ENCODE assay signal across 8 cellular contexts in genomic region chr9:126327016-126327749, GRCh38. TPM values are rescaled to one million over a fixed set of nuclear protein-coding genes. Genes with fewer than 3 reads are reported as not detected.
DNase-seq lines count a peak whose midpoint lies in the region; ATAC-seq and TF ChIP-seq lines count a peak whose summit lies in the region.

No MANE protein-coding gene starts in this region.

- H3K9me3 ChIP-seq in effector memory CD4-positive, alpha-beta T cell (ENCODE audit: control insufficient read depth, low read length) = no peaks in the 10 kb centered on the region
- peaks cover 0 to 15% (median 0%) of the 10 kb centered on the region in 4 donors for H3K9me3 ChIP-seq in tibial nerve

- H3K36me3 ChIP-seq in effector memory CD4-positive, alpha-beta T cell (ENCODE audit: control insufficient read depth, insufficient read depth, low read length) = no peaks in the 10 kb centered on the region
- H3K36me3 ChIP-seq in tibial nerve = no peaks in the 10 kb centered on the region

- no peak for TF ChIP-seq EP300 in tibial nerve (IDR thresholded peaks at IDR 0.05)

- peak overlapping the region; percentile 49 for H3K4me3 ChIP-seq in effector memory CD4-positive, alpha-beta T cell (ENCODE audit: insufficient read depth, low read depth, low read length, poor library complexity, severe bottlenecking)
- peak overlapping the region; percentile 55 to 82 (median 68) for H3K4me3 ChIP-seq in tibial nerve

- H3K27ac Mint-ChIP-seq in T-helper 2 cell treated with Interferon-gamma antibody and Interleukin-4, amounts not matched to agents 5 μg/mL and 100 μg/mL, for 36 hours = no peak overlapping the region
- H3K27ac Mint-ChIP-seq in WTC11 = no peak overlapping the region

- no peak for TF ChIP-seq POLR2A in tibial nerve (IDR thresholded peaks at IDR 0.05)

- no peak for DNase-seq in T-helper 2 cell treated with Interferon-gamma antibody and Interleukin-4, amounts not matched to agents 5 μg/mL and 100 μg/mL, for 36 hours (ENCODE audit: low spot score)
- DNase-seq in T-helper 2 cell (no peak), WTC11 (ENCODE audit: low spot score) (peak; percentile 32), midbrain (lab: John Stamatoyannopoulos, UW) (peak; percentile 51), tibial nerve (ENCODE audit: low spot score in 2 of 2) (no peak), UCSD-AML1 (lab: John Stamatoyannopoulos, UW; ENCODE audit: unreplicated experiment) (no peak), NCI-H2196 (lab: John Stamatoyannopoulos, UW; ENCODE audit: unreplicated experiment) (no peak)
- DNase-seq in effector memory CD4-positive, alpha-beta T cell = peak in 1 of 3 donors; percentile 3

- H3K27me3 ChIP-seq in effector memory CD4-positive, alpha-beta T cell (replicated peaks; ENCODE audit: control insufficient read depth, insufficient read depth, low read length, poor library complexity, severe bottlenecking) = no peaks in the 10 kb centered on the region
- no peaks in the 10 kb centered on the region for H3K27me3 ChIP-seq in tibial nerve

- H3K27ac ChIP-seq in effector memory CD4-positive, alpha-beta T cell (ENCODE audit: insufficient read depth, low read length, poor library complexity, severe bottlenecking) = no peak overlapping the region
- H3K27ac ChIP-seq in tibial nerve = peak overlapping the region; percentile 67 to 93 (median 85)

- TF ChIP-seq CTCF in WTC11 (IDR thresholded peaks at IDR 0.05) (no peak), tibial nerve (IDR thresholded peaks at IDR 0.05) (no peak)

- H3K27me3 Mint-ChIP-seq in T-helper 2 cell treated with Interferon-gamma antibody and Interleukin-4, amounts not matched to agents 5 μg/mL and 100 μg/mL, for 36 hours (ENCODE audit: low read depth) = peaks cover 58% of the 10 kb centered on the region
- H3K27me3 Mint-ChIP-seq in WTC11 (ENCODE audit: low read depth) = peaks cover 14% of the 10 kb centered on the region

- CTCF ChIA-PET in WTC11 (lab: Charles Lee) = interaction anchor here (1.0 to 2.4 kb wide), 4 partner anchors 9 to 376 kb away, joined by 3 to 9 read pairs (median 6); no protein-coding TSS in a partner anchor

- peak overlapping the region; percentile 50 for H3K4me3 Mint-ChIP-seq in T-helper 2 cell treated with Interferon-gamma antibody and Interleukin-4, amounts not matched to agents 5 μg/mL and 100 μg/mL, for 36 hours
- peak overlapping the region; percentile 59 for H3K4me3 Mint-ChIP-seq in WTC11

- H3K36me3 Mint-ChIP-seq in T-helper 2 cell treated with Interferon-gamma antibody and Interleukin-4, amounts not matched to agents 5 μg/mL and 100 μg/mL, for 36 hours (ENCODE audit: low read depth) = no peaks in the 10 kb centered on the region
- H3K36me3 Mint-ChIP-seq in WTC11 = peaks cover 5% of the 10 kb centered on the region

- 11 to 19% methylated on average over 13 to 15 of the region's 59 CpGs for WGBS in tibial nerve, 2 donors

- ATAC-seq in WTC11 = peak; percentile 71

- POLR2A ChIA-PET in WTC11 (lab: Charles Lee) = interaction anchor here (0.6 kb wide), 1 partner anchor 38 kb away, joined by 6 read pairs; no protein-coding TSS in a partner anchor

- H3K4me1 ChIP-seq in effector memory CD4-positive, alpha-beta T cell (ENCODE audit: control insufficient read depth, insufficient read depth, low read length, poor library complexity, severe bottlenecking) = peaks cover 13% of the 10 kb centered on the region
- peaks cover 0 to 59% (median 16%) of the 10 kb centered on the region in 4 donors for H3K4me1 ChIP-seq in tibial nerve

- H3K4me1 Mint-ChIP-seq in T-helper 2 cell treated with Interferon-gamma antibody and Interleukin-4, amounts not matched to agents 5 μg/mL and 100 μg/mL, for 36 hours (ENCODE audit: low read depth) = peaks cover 4% of the 10 kb centered on the region
- H3K4me1 Mint-ChIP-seq in WTC11 = peaks cover 16% of the 10 kb centered on the region

- peaks cover 19% of the 10 kb centered on the region for H3K9me3 Mint-ChIP-seq in T-helper 2 cell treated with Interferon-gamma antibody and Interleukin-4, amounts not matched to agents 5 μg/mL and 100 μg/mL, for 36 hours
- peaks cover 12% of the 10 kb centered on the region for H3K9me3 Mint-ChIP-seq in WTC11

TF ChIP-seq in WTC11, 78 proteins besides CTCF, POLR2A, EP300 and RAD21 (continues in another document):
- TF ChIP-seq MAX (CRISPR knock-in tag; IDR thresholded peaks at IDR 0.05) = no peak; the same call in 1 of the 2 replicates
- peak; percentile 90 for TF ChIP-seq USF2 (CRISPR knock-in tag; IDR thresholded peaks at IDR 0.05)
- no peak for TF ChIP-seq ERG (CRISPR knock-in tag; IDR thresholded peaks at IDR 0.05)
- TF ChIP-seq SMAD3 (CRISPR knock-in tag; IDR thresholded peaks at IDR 0.05; ENCODE audit: borderline replicate concordance) = no peak
- no peak for TF ChIP-seq MXD4 (CRISPR knock-in tag; IDR thresholded peaks at IDR 0.05; ENCODE audit: borderline replicate concordance)
- 0 out of 2 replicates have a peak, but pooled peaks have one; percentile 27 for TF ChIP-seq HMGXB4 (CRISPR knock-in tag; IDR thresholded peaks at IDR 0.05)
- TF ChIP-seq E2F1 (CRISPR knock-in tag; IDR thresholded peaks at IDR 0.05) = no peak
- TF ChIP-seq NR3C1 (CRISPR knock-in tag; conservative IDR thresholded peaks at IDR 0.05; ENCODE audit: low read depth) = no peak
- TF ChIP-seq USF1 (CRISPR knock-in tag; IDR thresholded peaks at IDR 0.05) = peak; percentile 89
- TF ChIP-seq MYBL2 (CRISPR knock-in tag; IDR thresholded peaks at IDR 0.05) = no peak
- TF ChIP-seq NFYB (CRISPR knock-in tag; conservative IDR thresholded peaks at IDR 0.05; ENCODE audit: low read depth) = no peak

RNA-seq across cellular contexts. Expression of gene MVB12B, which starts 0.6 kb away (rescaled TPM):
- total RNA-seq in WTC11 (2021) (4.9 to 5.7 TPM (median 5.5 TPM) in 3 replicates), tibial nerve (10 to 100 TPM; 27.2 to 36.9 (median 33.2) TPM)

Comparison
In these comparisons a context has a peak if more than half of its experiments do, and no peak if none do; other contexts are left out.
1. DNase-seq: peak in WTC11 (single experiment) and midbrain (single experiment); none in T-helper 2 cell treated with Interferon-gamma antibody and Interleukin-4, amounts not matched to agents 5 μg/mL and 100 μg/mL, for 36 hours (single experiment), T-helper 2 cell (0 of 5), tibial nerve (0 of 2), UCSD-AML1 (single experiment) and NCI-H2196 (single experiment).